ENCODE assay signal across 16 cellular contexts in the genomic region with DNA sequence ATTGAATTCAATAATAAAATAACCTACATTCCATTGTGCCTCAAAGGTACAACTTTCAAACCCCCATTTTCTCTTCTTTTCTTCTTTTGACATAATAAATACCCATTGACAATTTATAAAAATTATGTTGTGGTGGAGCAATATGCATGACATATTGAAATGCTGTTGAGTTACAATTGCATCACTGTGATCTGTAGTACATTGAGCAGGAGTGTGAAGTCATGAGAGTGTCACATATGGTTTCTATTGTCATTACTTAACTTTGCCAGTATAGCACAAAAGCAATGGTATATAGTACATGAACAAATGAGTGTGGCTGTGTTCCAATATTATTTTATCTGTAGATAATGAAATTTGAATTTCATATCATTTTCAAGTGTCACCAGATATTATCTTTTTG.
DNase-seq lines count a peak whose midpoint lies in the region; ATAC-seq and TF ChIP-seq lines count a peak whose summit lies in the region.
"Had no signal": no experiment of that assay in that cellular context is flagged by ENCODE, and none has a peak within 500 bp of the region (broad histone marks: within the 10 kb centered on the region; RNA-seq: fewer than 3 reads in every experiment).

No MANE protein-coding gene starts in this region.

- ATAC-seq in SK-N-SH treated with all-trans-retinoic acid at 6 μM for 48 hours (no peak), lower lobe of right lung (no peak)
- ATAC-seq: A549; CD8-positive, alpha-beta T cell had no signal

- H4K20me1 ChIP-seq in SK-N-SH (ENCODE audit: insufficient read depth) = no peaks in the 10 kb centered on the region
- H4K20me1 ChIP-seq: BLaER1 treated with 17β-estradiol and CSF1 and Interleukin-3, amounts not matched to agents 10 nM and 100 nM had no signal

- H3K9ac ChIP-seq in SK-N-SH = no peak overlapping the region
- H3K9ac ChIP-seq: BLaER1 treated with 17β-estradiol and CSF1 and Interleukin-3, amounts not matched to agents 10 nM and 100 nM had no signal

- no peaks in the 10 kb centered on the region for H3K9me2 ChIP-seq in SK-N-SH

- TF ChIP-seq EP300 in SK-N-SH (IDR thresholded peaks at IDR 0.05; ENCODE audit: borderline replicate concordance in 1 of 2, low read depth in 1 of 2, low read length in 1 of 2) = no peak

- no peak for TF ChIP-seq RAD21 in SK-N-SH (IDR thresholded peaks at IDR 0.05; ENCODE audit: low read length)

- H3K4me3 ChIP-seq in SK-N-SH (ENCODE audit: low read depth in 2 of 2, low read length in 1 of 2) = no peak overlapping the region
- no peak overlapping the region for H3K4me3 ChIP-seq in lower lobe of right lung
- H3K4me3 ChIP-seq: A549; BLaER1 treated with 17β-estradiol and CSF1 and Interleukin-3, amounts not matched to agents 10 nM and 100 nM had no signal

- H3K79me2 ChIP-seq in SK-N-SH (ENCODE audit: insufficient read depth) = no peaks in the 10 kb centered on the region

- no peak overlapping the region for H3K27ac ChIP-seq in SK-N-SH (ENCODE audit: low read depth in 2 of 2, low read length in 1 of 2)
- H3K27ac ChIP-seq in lower lobe of right lung = no peak overlapping the region
- H3K27ac ChIP-seq: 22Rv1; A549; BLaER1 treated with 17β-estradiol and CSF1 and Interleukin-3, amounts not matched to agents 10 nM and 100 nM; C4-2B had no signal

- peaks cover 0 to 10% of the 10 kb centered on the region in 2 experiments; a peak in 2 of 4 replicates for H3K4me1 ChIP-seq in SK-N-SH (ENCODE audit: control insufficient read depth in 1 of 2, insufficient read depth in 2 of 2, low read depth in 1 of 2, low read length in 1 of 2)
- H3K4me1 ChIP-seq in lower lobe of right lung = no peaks in the 10 kb centered on the region
- H3K4me1 ChIP-seq: A549; BLaER1 treated with 17β-estradiol and CSF1 and Interleukin-3, amounts not matched to agents 10 nM and 100 nM had no signal

- intact Hi-C loops in lower lobe of right lung (cut with DNase I) = no loop called here

- H3K4me2 ChIP-seq in SK-N-SH = no peak overlapping the region
- H3K4me2 ChIP-seq: A549; BLaER1 treated with 17β-estradiol and CSF1 and Interleukin-3, amounts not matched to agents 10 nM and 100 nM had no signal

- peaks cover 10% of the 10 kb centered on the region for H3F3A ChIP-seq in SK-N-SH (replicated peaks; ENCODE audit: insufficient read depth)

- DNase-seq in SK-N-SH (no peak), fibroblast of gingiva (ENCODE audit: low read depth) (peak; percentile 35), NCI-H2196 treated with DMSO at 0.1 percent for 48 hours (lab: John Stamatoyannopoulos, UW; ENCODE audit: unreplicated experiment) (no peak), lower lobe of right lung (no peak)
- DNase-seq: AML-193; Caco-2; Calu3; CD4-positive, alpha-beta T cell; CD8-positive, alpha-beta T cell; DMS79 treated with DMSO at 0.1 percent for 48 hours; GF-D8 had no signal

- TF ChIP-seq CTCF in SK-N-SH (IDR thresholded peaks at IDR 0.05) = no peak
- TF ChIP-seq CTCF in lower lobe of right lung (IDR thresholded peaks at IDR 0.05) = no peak

- no peak overlapping the region for H2AFZ ChIP-seq in SK-N-SH (ENCODE audit: low read depth)

- POLR2A ChIA-PET in SK-N-SH (lab: Yijun Ruan, JAX) = no interaction called here

- H3K36me3 ChIP-seq in SK-N-SH (replicated peaks in 1 of 2; ENCODE audit: control insufficient read depth in 1 of 2, insufficient read depth in 2 of 2, low read length in 1 of 2) (no peaks in the 10 kb centered on the region), lower lobe of right lung (no peaks in the 10 kb centered on the region)
- H3K36me3 ChIP-seq: BLaER1 treated with 17β-estradiol and CSF1 and Interleukin-3, amounts not matched to agents 10 nM and 100 nM had no signal

- H3K9me3 ChIP-seq in SK-N-SH (peaks cover 7% of the 10 kb centered on the region; the same call in 1 of the 2 replicates), lower lobe of right lung (no peaks in the 10 kb centered on the region)
- H3K9me3 ChIP-seq: A549 had no signal

- H3K27me3 ChIP-seq in SK-N-SH (ENCODE audit: insufficient read depth) = no peaks in the 10 kb centered on the region
- no peaks in the 10 kb centered on the region for H3K27me3 ChIP-seq in lower lobe of right lung (ENCODE audit: low read depth)
- H3K27me3 ChIP-seq: BLaER1 treated with 17β-estradiol and CSF1 and Interleukin-3, amounts not matched to agents 10 nM and 100 nM had no signal

- CTCF ChIA-PET in SK-N-SH (lab: Yijun Ruan, JAX) = no interaction called here

TF ChIP-seq in SK-N-SH, 30 proteins besides CTCF, POLR2A, EP300 and RAD21:
- TF ChIP-seq TCF12 (IDR thresholded peaks at IDR 0.05) (0 out of 2 replicates have a peak, but pooled peaks have one; percentile 7), MXI1 (IDR thresholded peaks at IDR 0.05; ENCODE audit: low read depth, low read length) (no peak)

TF ChIP-seq in SK-N-SH treated with all-trans-retinoic acid at 6 μM for 48 hours, 23 proteins besides CTCF, POLR2A, EP300 and RAD21:
- TF ChIP-seq PPARA (CRISPR knock-in tag; IDR thresholded peaks at IDR 0.05; ENCODE audit: borderline replicate concordance) = no peak
- no peak for TF ChIP-seq ZNF8 (CRISPR knock-in tag; IDR thresholded peaks at IDR 0.05)
- no peak for TF ChIP-seq ZC3H10 (CRISPR knock-in tag; IDR thresholded peaks at IDR 0.05)
